ENCODE assay signal across 19 cellular contexts in the genomic region with DNA sequence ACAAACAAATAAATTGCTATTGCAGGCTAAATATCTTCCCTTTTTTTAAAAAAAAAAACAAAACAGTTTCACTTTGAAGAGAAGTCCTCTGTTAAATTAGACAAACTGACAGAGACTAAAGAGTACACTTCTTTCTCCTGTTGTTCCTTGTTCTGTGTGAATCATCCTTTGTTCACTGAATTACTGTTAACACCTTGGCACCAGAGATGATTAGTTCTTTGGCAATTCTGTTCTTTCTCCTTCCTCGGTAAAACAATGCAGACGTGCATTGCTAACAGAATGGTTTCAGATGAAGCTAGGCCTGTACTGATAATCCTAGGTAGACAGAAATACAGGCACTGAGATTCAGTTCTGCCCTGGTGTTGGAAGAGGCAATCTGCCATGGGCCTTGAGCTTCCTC.
DNase-seq lines count a peak whose midpoint lies in the region; ATAC-seq and TF ChIP-seq lines count a peak whose summit lies in the region.
"Had no signal": no experiment of that assay in that cellular context is flagged by ENCODE, and none has a peak within 500 bp of the region (broad histone marks: within the 10 kb centered on the region; RNA-seq: fewer than 3 reads in every experiment).

No MANE protein-coding gene starts in this region.

- CTCF ChIA-PET in MCF 10A (lab: Yijun Ruan, JAX): interaction anchor here (0.6 to 0.8 kb wide), 2 partner anchors 387 to 657 kb away, joined by 3 to 5 read pairs; no protein-coding TSS in a partner anchor

- H3K9me3 ChIP-seq in esophagus squamous epithelium (no peaks in the 10 kb centered on the region), heart left ventricle (peaks cover 0 to 12% (median 1%) of the 10 kb centered on the region in 12 donors)
- H3K9me3 ChIP-seq: BLaER1, SJSA1 had no signal

- no peak overlapping the region for H3K27ac ChIP-seq in esophagus squamous epithelium
- peak overlapping the region in 1 of 12 donors; percentile 64 for H3K27ac ChIP-seq in heart left ventricle
- H3K27ac ChIP-seq: BLaER1, SJSA1 had no signal

- H3K27ac Mint-ChIP-seq in HFFc6: peak overlapping the region; percentile 66
- peak overlapping the region; percentile 92 for H3K27ac Mint-ChIP-seq in MCF 10A (ENCODE audit: low read depth, unreplicated experiment)
- H3K27ac Mint-ChIP-seq: IgD-negative memory B cell; nephron; stimulated activated naive B cell treated with anti-CD40 and anti-IgM and Interleukin-4, amounts not matched to agents 10 μg/mL and 1 μg/mL and 100 μg/mL, for 72 hours had no signal

- H3K27me3 Mint-ChIP-seq in HFFc6 (ENCODE audit: insufficient read depth) (no peaks in the 10 kb centered on the region), MCF 10A (ENCODE audit: insufficient read depth, unreplicated experiment) (no peaks in the 10 kb centered on the region)
- H3K27me3 Mint-ChIP-seq: IgD-negative memory B cell; stimulated activated naive B cell treated with anti-CD40 and anti-IgM and Interleukin-4, amounts not matched to agents 10 μg/mL and 1 μg/mL and 100 μg/mL, for 72 hours had no signal

- H3K4me3 Mint-ChIP-seq in HFFc6: peak overlapping the region; percentile 45; the same call in 1 of the 2 replicates
- H3K4me3 Mint-ChIP-seq in MCF 10A (ENCODE audit: unreplicated experiment): peak overlapping the region; percentile 23
- H3K4me3 Mint-ChIP-seq: IgD-negative memory B cell; nephron; stimulated activated naive B cell treated with anti-CD40 and anti-IgM and Interleukin-4, amounts not matched to agents 10 μg/mL and 1 μg/mL and 100 μg/mL, for 72 hours had no signal

- TF ChIP-seq CTCF in HFFc6 (IDR thresholded peaks at IDR 0.05): no peak
- TF ChIP-seq CTCF in MCF 10A (IDR thresholded peaks at IDR 0.05; ENCODE audit: unreplicated experiment): no peak
- TF ChIP-seq CTCF in esophagus squamous epithelium (IDR thresholded peaks at IDR 0.05): no peak
- TF ChIP-seq CTCF in heart left ventricle (IDR thresholded peaks at IDR 0.05): no peak

- no peak for TF ChIP-seq POLR2A in esophagus squamous epithelium (IDR thresholded peaks at IDR 0.05)
- no peak for TF ChIP-seq POLR2A in heart left ventricle (IDR thresholded peaks at IDR 0.05)

- no peak for ATAC-seq in HG02759 (IDR thresholded peaks at IDR 0.05; ENCODE audit: unreplicated experiment)
- no peak for ATAC-seq in heart left ventricle
- ATAC-seq in HG02840 (IDR thresholded peaks at IDR 0.05; ENCODE audit: low FRiP score, unreplicated experiment): no peak
- ATAC-seq: left colon; stimulated activated naive B cell treated with anti-CD40 and anti-IgM and Interleukin-4, amounts not matched to agents 10 μg/mL and 1 μg/mL and 100 μg/mL, for 72 hours had no signal

- no TSS peak for BruUV-seq in MCF 10A (replicated peaks; lab: Mats Ljungman, UMichigan)

- peaks cover 9% of the 10 kb centered on the region for H3K36me3 Mint-ChIP-seq in HFFc6 (ENCODE audit: low read depth)
- H3K36me3 Mint-ChIP-seq in MCF 10A (ENCODE audit: insufficient read depth, unreplicated experiment): no peaks in the 10 kb centered on the region
- H3K36me3 Mint-ChIP-seq: IgD-negative memory B cell; stimulated activated naive B cell treated with anti-CD40 and anti-IgM and Interleukin-4, amounts not matched to agents 10 μg/mL and 1 μg/mL and 100 μg/mL, for 72 hours had no signal

- H3K9me3 Mint-ChIP-seq in HFFc6 (no peaks in the 10 kb centered on the region), MCF 10A (ENCODE audit: unreplicated experiment) (no peaks in the 10 kb centered on the region)

- H3K36me3 ChIP-seq in esophagus squamous epithelium: no peaks in the 10 kb centered on the region
- no peaks in the 10 kb centered on the region for H3K36me3 ChIP-seq in heart left ventricle
- H3K36me3 ChIP-seq: BLaER1, SJSA1 had no signal

- DNase-seq in HFFc6 (no peak), MCF 10A (ENCODE audit: unreplicated experiment) (peak; percentile 57), glomerular visceral epithelial cell (ENCODE audit: extremely low spot score) (peak; percentile 3), pulmonary artery endothelial cell (ENCODE audit: low read depth, low spot score) (peak; percentile 8), esophagus squamous epithelium (lab: John Stamatoyannopoulos, UW) (no peak), heart left ventricle (no peak)
- DNase-seq: activated naive CD4-positive, alpha-beta T cell treated with anti-CD3 and anti-CD28 coated beads, Interleukin-2, amount 50 U/mL, for 16 hours; left colon; NCI-H1417; NCI-H2227 treated with DMSO at 0.1 percent for 48 hours; NK-92 treated with Interleukin-12 subunit alpha and Interleukin-12 subunit beta, amount 100 ng/mL, for 24 hours; stimulated activated naive B cell treated with anti-CD40 and anti-IgM and Interleukin-4, amounts not matched to agents 10 μg/mL and 1 μg/mL and 100 μg/mL, for 72 hours; T-helper 9 cell had no signal

- intact Hi-C loops in MCF 10A (cut with micrococcal nuclease) (no loop called here), esophagus squamous epithelium (cut with DNase I) (no loop called here), heart left ventricle (cut with DNase I) (no loop called here)

- H3K27me3 ChIP-seq in esophagus squamous epithelium: no peaks in the 10 kb centered on the region
- no peaks in the 10 kb centered on the region for H3K27me3 ChIP-seq in heart left ventricle
- H3K27me3 ChIP-seq: BLaER1, SJSA1 had no signal

- H3K4me1 ChIP-seq in esophagus squamous epithelium (peaks cover 0 to 12% (median 0%) of the 10 kb centered on the region in 3 donors), heart left ventricle (peaks cover 0 to 15% (median 4%) of the 10 kb centered on the region in 12 donors)
- H3K4me1 ChIP-seq: BLaER1 had no signal

- peaks cover 16% of the 10 kb centered on the region for H3K4me1 Mint-ChIP-seq in HFFc6 (ENCODE audit: low read depth)
- peaks cover 5% of the 10 kb centered on the region for H3K4me1 Mint-ChIP-seq in MCF 10A (ENCODE audit: insufficient read depth, unreplicated experiment)
- H3K4me1 Mint-ChIP-seq: nephron had no signal

- WGBS in esophagus squamous epithelium, 2 donors: 25 to 33% methylated on average over 2 of the region's 2 CpGs
- WGBS in heart left ventricle, 4 donors: 43 to 60% (median 44%) methylated on average over 2 of the region's 2 CpGs

- POLR2A ChIA-PET in MCF 10A (lab: Yijun Ruan, JAX): no interaction called here

- H3K4me3 ChIP-seq in esophagus squamous epithelium (no peak overlapping the region), heart left ventricle (no peak overlapping the region)
- H3K4me3 ChIP-seq: BLaER1, SJSA1 had no signal

Comparison
In these comparisons a context has a peak if more than half of its experiments do, and no peak if none do; other contexts are left out.
1. DNase-seq: peak in MCF 10A (single experiment), glomerular visceral epithelial cell (single experiment) and pulmonary artery endothelial cell (single experiment); none in HFFc6 (single experiment), esophagus squamous epithelium (single experiment) and heart left ventricle (0 of 5).